6 cellular contexts compared by ENCODE assay signal in genomic region chrX:133908223-133908622, GRCh38.
"Had no signal": no experiment of that assay in that cellular context is flagged by ENCODE, and none has a peak within 500 bp of the region (broad histone marks: within the 10 kb centered on the region; RNA-seq: fewer than 3 reads in every experiment).

No MANE protein-coding gene starts in this region.

- DNase-seq: GM23248, GOT3, H7, HCEC 1CT, IMR-90 had no signal

- H3K4me3 ChIP-seq: GM23248, K562 had no signal

- H3K9ac ChIP-seq: GM23248 had no signal
